ENCODE assay signal across 8 cellular contexts in the genomic region with DNA sequence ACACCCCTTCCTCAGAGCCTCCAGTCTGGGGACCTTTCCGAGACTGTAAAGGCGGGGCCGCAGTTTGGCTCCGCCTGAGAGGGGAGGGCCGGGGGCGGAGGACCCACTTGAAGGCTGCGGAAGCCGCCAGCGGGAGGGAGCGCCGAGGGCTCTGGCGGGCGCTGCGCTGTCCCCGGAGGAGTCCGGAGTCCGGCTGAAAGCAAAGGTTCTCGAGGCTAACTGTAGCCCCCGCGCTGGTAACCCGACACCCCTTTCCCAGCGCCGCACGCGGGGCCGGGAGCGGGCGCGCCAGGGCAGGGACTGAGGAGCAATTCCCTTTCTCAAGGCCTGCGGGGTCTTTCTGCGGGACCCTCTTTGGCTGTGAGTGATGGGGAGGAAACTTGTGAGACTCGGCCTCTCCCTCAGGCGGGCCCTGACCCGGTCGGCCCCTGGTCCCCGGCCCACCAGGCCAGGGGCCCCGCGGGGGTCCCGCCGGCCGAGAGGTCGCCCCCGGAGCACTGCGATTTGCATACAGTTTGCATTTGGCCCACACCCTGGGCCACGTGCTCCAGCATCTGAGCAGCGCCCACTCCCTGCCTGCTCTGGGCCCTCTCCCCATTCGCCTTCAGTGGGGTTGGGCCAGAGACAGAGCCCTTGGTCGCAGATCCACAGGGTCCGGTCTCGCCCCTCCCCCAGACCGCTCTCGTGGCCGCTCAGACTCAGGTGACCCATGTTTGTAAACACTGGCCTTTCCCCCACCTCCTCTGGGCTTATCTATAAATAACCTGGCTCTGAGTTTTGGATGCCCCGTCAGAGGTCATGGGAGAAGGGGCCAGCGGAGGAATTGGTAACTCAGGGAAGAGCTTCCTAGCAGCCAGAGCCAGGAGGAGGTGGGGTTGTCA. TPM values are rescaled to one million over a fixed set of nuclear protein-coding genes. Genes with fewer than 3 reads are reported as not detected.
A peak's percentile ranks its signal among the peaks of the same experiment; 100 is the strongest.
DNase-seq lines count a peak whose midpoint lies in the region; ATAC-seq and TF ChIP-seq lines count a peak whose summit lies in the region.

No MANE protein-coding gene starts in this region.

- no peak for TF ChIP-seq POLR2A in erythroblast (IDR thresholded peaks at IDR 0.05; ENCODE audit: low read length)

- no peak for ATAC-seq in HG03139 (IDR thresholded peaks at IDR 0.05; ENCODE audit: unreplicated experiment)

- peak; percentile 89 for DNase-seq in 8988T
- peak; percentile 37 for DNase-seq in H4 (ENCODE audit: low spot score)
- DNase-seq in NCI-H748 treated with DMSO at 0.1 percent for 48 hours (lab: John Stamatoyannopoulos, UW) = peak; percentile 71
- peak; percentile 38 for DNase-seq in activated T-cell treated with anti-CD3 and anti-CD28 coated beads for 24 hours (ENCODE audit: low read depth)
- DNase-seq in erythroblast (lab: John Stamatoyannopoulos, UW) = peak; percentile 67 to 69
- peak; percentile 73 for DNase-seq in mucosa of gallbladder (ENCODE audit: low spot score)
- peak; percentile 46 to 52 for DNase-seq in stimulated activated CD8-positive, alpha-beta memory T cell treated with anti-CD3 and anti-CD28 coated beads, Interleukin-2, amount 100 ng/mL, for 48 hours (ENCODE audit: low read depth in 2 of 2)

RNA-seq across cellular contexts. Expression of a gene that starts 0.5 kb away (rescaled TPM):
- total RNA-seq in H4 (2014; rRNA removed; shearing (Covaris generic)) = 0.33 TPM in 1 of 2 replicates, not detected in the other
- total RNA-seq in mucosa of gallbladder = 0.17 TPM

RNA-seq across cellular contexts. Expression of a gene that starts 2.6 kb away (rescaled TPM):
- not detected in 2 replicates for total RNA-seq in H4 (2014; rRNA removed; shearing (Covaris generic))
- total RNA-seq in mucosa of gallbladder = not detected

RNA-seq across cellular contexts. Expression of a gene that starts 28.9 kb away (rescaled TPM):
- 0.18 and 0.91 TPM in 2 replicates for total RNA-seq in H4 (2014; rRNA removed; shearing (Covaris generic))
- 1.8 TPM for total RNA-seq in mucosa of gallbladder

Comparison
In these comparisons a context has a peak if more than half of its experiments do, and no peak if none do; other contexts are left out.
1. DNase-seq: peak in every context shown above with its lines; median percentile 89 in 8988T; 73 in mucosa of gallbladder; 71 in NCI-H748 treated with DMSO at 0.1 percent for 48 hours; 68 in erythroblast; 49 in stimulated activated CD8-positive, alpha-beta memory T cell treated with anti-CD3 and anti-CD28 coated beads, Interleukin-2, amount 100 ng/mL, for 48 hours; 38 in activated T-cell treated with anti-CD3 and anti-CD28 coated beads for 24 hours; 37 in H4.